Comparison of ENCODE assay signal across 1 cellular context in genomic region chr5:86748538-86749105, GRCh38.
TF ChIP-seq lines count a peak whose summit lies in the region.

No MANE protein-coding gene starts in this region.

TF ChIP-seq in GM12878, 131 proteins besides CTCF, POLR2A, EP300 and RAD21:
- TF ChIP-seq IRF3 (IDR thresholded peaks at IDR 0.05) (no peak), RUNX3 (IDR thresholded peaks at IDR 0.05; ENCODE audit: low read length) (no peak), BCLAF1 (IDR thresholded peaks at IDR 0.05) (no peak), LARP7 (IDR thresholded peaks at IDR 0.05) (no peak), MTA2 (IDR thresholded peaks at IDR 0.05; ENCODE audit: low read depth) (peak; percentile 57; the same call in 1 of the 2 replicates), CHD1 (IDR thresholded peaks at IDR 0.05; ENCODE audit: low read depth, low read length) (no peak), NR2C2 (IDR thresholded peaks at IDR 0.05; ENCODE audit: borderline replicate concordance, control insufficient read depth, insufficient read length, low read depth) (no peak)
